Comparison of ENCODE assay signal across 8 cellular contexts in genomic region chr12:57744777-57745484, GRCh38. TPM values are rescaled to one million over a fixed set of nuclear protein-coding genes. Genes with fewer than 3 reads are reported as not detected.
DNase-seq lines count a peak whose midpoint lies in the region; ATAC-seq, FAIRE-seq and TF ChIP-seq lines count a peak whose summit lies in the region.

Gene TSPAN31, plus strand, starts transcription at chr12:57745039. Its CDS starts 116 bp downstream, at chr12:57745155.

- no peaks in the 10 kb centered on the region for H3K79me2 ChIP-seq in parathyroid adenoma

- H3K36me3 ChIP-seq in adrenal gland (replicated peaks in 1 of 2) (peaks cover 0 to 36% of the 10 kb centered on the region in 2 donors), parathyroid adenoma (ENCODE audit: control insufficient read depth, insufficient read depth, low read length) (no peaks in the 10 kb centered on the region), tibial artery (peaks cover 23 to 39% (median 27%) of the 10 kb centered on the region in 3 donors)

- peak in 1 of 6 experiments; percentile 7 for TF ChIP-seq CTCF in adrenal gland (IDR thresholded peaks at IDR 0.05)
- peak; percentile 10 for TF ChIP-seq CTCF in parathyroid adenoma (IDR thresholded peaks at IDR 0.05)
- peak in 1 of 2 experiments; percentile 16 for TF ChIP-seq CTCF in tibial artery (IDR thresholded peaks at IDR 0.05)

- no peaks in the 10 kb centered on the region for H3K9me3 ChIP-seq in adrenal gland (replicated peaks in 1 of 3)
- H3K9me3 ChIP-seq in parathyroid adenoma (ENCODE audit: control insufficient read depth, low read length): no peaks in the 10 kb centered on the region
- H3K9me3 ChIP-seq in tibial artery: no peaks in the 10 kb centered on the region

- H3K4me1 ChIP-seq in adrenal gland (replicated peaks in 1 of 2) (peaks cover 7 to 10% of the 10 kb centered on the region in 2 donors), parathyroid adenoma (peaks cover 9% of the 10 kb centered on the region), tibial artery (peaks cover 0 to 16% (median 11%) of the 10 kb centered on the region in 4 donors)

- H3K9ac ChIP-seq in parathyroid adenoma: peak within 1 kb of the TSS; percentile 94

- ATAC-seq in HG02870 (IDR thresholded peaks at IDR 0.05; ENCODE audit: unreplicated experiment): peak; percentile 82

- peak within 1 kb of the TSS; percentile 94 for H3K4me2 ChIP-seq in parathyroid adenoma (ENCODE audit: low read length)

- DNase-seq in GM12892 (ENCODE audit: insufficient read length) (peak; percentile 84), NCI-H146 treated with DMSO at 0.1 percent for 48 hours (lab: John Stamatoyannopoulos, UW; ENCODE audit: unreplicated experiment) (peak; percentile 94), T-helper 1 cell (peak; percentile 87 to 97 (median 93)), adrenal gland (peak; percentile 95 to 100 (median 99)), cardiac septum (ENCODE audit: low spot score) (peak; percentile 98), tibial artery (peak; percentile 99)

- peak; percentile 69 for TF ChIP-seq POLR2A in GM12892 (IDR thresholded peaks at IDR 0.05; ENCODE audit: low read depth, low read length)
- TF ChIP-seq POLR2A in adrenal gland (IDR thresholded peaks at IDR 0.05): peak; percentile 69 to 90

- intact Hi-C loops in adrenal gland (cut with DNase I): no loop called here
- intact Hi-C loops in cardiac septum (cut with DNase I): no loop called here
- intact Hi-C loops in tibial artery (cut with DNase I; ENCODE audit: low total_unique reads): no loop called here

- H3K27ac ChIP-seq in adrenal gland (peak within 1 kb of the TSS; percentile 75 to 99 (median 96)), parathyroid adenoma (peak within 1 kb of the TSS; percentile 96), tibial artery (peak within 1 kb of the TSS; percentile 98 to 99)

- peak; percentile 96 for FAIRE-seq in GM12892 (lab: Jason Lieb, UNC)

- H3K27me3 ChIP-seq in adrenal gland (peaks cover 11% of the 10 kb centered on the region), parathyroid adenoma (ENCODE audit: control insufficient read depth, insufficient read depth, low read length) (no peaks in the 10 kb centered on the region), tibial artery (peaks cover 0 to 23% of the 10 kb centered on the region in 2 donors)

- H2AFZ ChIP-seq in parathyroid adenoma: peak within 1 kb of the TSS; percentile 86

- H3K4me3 ChIP-seq in adrenal gland: peak within 1 kb of the TSS in 3 of 4 donors; percentile 89 to 99 (median 91)
- peak within 1 kb of the TSS; percentile 97 for H3K4me3 ChIP-seq in parathyroid adenoma (ENCODE audit: low read depth, low read length)
- peak within 1 kb of the TSS; percentile 80 to 97 for H3K4me3 ChIP-seq in tibial artery

- WGBS in adrenal gland, 4 donors: 0 to 1% (median 0%) methylated on average over 26 to 29 of the region's 29 CpGs

RNA-seq across cellular contexts. Expression of gene TSPAN31, which starts in this region (rescaled TPM):
- polyA plus RNA-seq in GM12892 (2012; ENCODE audit: missing spikeins): 30.4 TPM
- 100 to 1,000 TPM in 1 of 8 donors, 10 to 100 TPM in 7; 44.2 to 115 (median 61.6) TPM for total RNA-seq in adrenal gland
- 10 to 100 TPM; 25.3 to 50.7 (median 45.1) TPM for polyA plus RNA-seq in adrenal gland
- total RNA-seq in cardiac septum: 25.1 TPM

Comparison
In these comparisons a context has a peak if more than half of its experiments do, and no peak if none do; other contexts are left out.
1. Peak in every context shown above with its lines: DNase-seq, ATAC-seq, H3K4me3 ChIP-seq and H3K27ac ChIP-seq.